In the genomic region with DNA sequence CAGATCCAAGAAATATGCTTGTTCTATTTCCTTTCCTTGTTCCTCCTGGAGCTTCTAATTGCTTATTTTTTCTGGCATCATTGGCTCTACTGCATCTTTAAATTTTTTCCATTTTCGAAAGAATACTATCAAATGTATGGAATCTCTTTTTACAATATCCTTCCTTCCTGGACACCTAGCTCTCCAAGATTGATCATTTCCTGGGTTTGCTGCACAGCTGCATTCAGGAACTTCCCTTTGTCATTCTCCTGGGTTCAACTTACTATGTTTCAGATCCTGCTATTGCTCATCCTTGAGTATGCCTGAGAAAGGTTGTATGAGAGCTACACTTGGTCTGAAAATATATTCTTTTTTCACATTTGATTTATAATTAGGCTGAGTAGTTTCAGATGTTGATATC, we compare ENCODE assay signal across 1 cellular context.
TF ChIP-seq lines count a peak whose summit lies in the region.

No MANE protein-coding gene starts in this region.

TF ChIP-seq in H1, 55 proteins besides CTCF, POLR2A, EP300 and RAD21:
- TF ChIP-seq, protein P1, sequence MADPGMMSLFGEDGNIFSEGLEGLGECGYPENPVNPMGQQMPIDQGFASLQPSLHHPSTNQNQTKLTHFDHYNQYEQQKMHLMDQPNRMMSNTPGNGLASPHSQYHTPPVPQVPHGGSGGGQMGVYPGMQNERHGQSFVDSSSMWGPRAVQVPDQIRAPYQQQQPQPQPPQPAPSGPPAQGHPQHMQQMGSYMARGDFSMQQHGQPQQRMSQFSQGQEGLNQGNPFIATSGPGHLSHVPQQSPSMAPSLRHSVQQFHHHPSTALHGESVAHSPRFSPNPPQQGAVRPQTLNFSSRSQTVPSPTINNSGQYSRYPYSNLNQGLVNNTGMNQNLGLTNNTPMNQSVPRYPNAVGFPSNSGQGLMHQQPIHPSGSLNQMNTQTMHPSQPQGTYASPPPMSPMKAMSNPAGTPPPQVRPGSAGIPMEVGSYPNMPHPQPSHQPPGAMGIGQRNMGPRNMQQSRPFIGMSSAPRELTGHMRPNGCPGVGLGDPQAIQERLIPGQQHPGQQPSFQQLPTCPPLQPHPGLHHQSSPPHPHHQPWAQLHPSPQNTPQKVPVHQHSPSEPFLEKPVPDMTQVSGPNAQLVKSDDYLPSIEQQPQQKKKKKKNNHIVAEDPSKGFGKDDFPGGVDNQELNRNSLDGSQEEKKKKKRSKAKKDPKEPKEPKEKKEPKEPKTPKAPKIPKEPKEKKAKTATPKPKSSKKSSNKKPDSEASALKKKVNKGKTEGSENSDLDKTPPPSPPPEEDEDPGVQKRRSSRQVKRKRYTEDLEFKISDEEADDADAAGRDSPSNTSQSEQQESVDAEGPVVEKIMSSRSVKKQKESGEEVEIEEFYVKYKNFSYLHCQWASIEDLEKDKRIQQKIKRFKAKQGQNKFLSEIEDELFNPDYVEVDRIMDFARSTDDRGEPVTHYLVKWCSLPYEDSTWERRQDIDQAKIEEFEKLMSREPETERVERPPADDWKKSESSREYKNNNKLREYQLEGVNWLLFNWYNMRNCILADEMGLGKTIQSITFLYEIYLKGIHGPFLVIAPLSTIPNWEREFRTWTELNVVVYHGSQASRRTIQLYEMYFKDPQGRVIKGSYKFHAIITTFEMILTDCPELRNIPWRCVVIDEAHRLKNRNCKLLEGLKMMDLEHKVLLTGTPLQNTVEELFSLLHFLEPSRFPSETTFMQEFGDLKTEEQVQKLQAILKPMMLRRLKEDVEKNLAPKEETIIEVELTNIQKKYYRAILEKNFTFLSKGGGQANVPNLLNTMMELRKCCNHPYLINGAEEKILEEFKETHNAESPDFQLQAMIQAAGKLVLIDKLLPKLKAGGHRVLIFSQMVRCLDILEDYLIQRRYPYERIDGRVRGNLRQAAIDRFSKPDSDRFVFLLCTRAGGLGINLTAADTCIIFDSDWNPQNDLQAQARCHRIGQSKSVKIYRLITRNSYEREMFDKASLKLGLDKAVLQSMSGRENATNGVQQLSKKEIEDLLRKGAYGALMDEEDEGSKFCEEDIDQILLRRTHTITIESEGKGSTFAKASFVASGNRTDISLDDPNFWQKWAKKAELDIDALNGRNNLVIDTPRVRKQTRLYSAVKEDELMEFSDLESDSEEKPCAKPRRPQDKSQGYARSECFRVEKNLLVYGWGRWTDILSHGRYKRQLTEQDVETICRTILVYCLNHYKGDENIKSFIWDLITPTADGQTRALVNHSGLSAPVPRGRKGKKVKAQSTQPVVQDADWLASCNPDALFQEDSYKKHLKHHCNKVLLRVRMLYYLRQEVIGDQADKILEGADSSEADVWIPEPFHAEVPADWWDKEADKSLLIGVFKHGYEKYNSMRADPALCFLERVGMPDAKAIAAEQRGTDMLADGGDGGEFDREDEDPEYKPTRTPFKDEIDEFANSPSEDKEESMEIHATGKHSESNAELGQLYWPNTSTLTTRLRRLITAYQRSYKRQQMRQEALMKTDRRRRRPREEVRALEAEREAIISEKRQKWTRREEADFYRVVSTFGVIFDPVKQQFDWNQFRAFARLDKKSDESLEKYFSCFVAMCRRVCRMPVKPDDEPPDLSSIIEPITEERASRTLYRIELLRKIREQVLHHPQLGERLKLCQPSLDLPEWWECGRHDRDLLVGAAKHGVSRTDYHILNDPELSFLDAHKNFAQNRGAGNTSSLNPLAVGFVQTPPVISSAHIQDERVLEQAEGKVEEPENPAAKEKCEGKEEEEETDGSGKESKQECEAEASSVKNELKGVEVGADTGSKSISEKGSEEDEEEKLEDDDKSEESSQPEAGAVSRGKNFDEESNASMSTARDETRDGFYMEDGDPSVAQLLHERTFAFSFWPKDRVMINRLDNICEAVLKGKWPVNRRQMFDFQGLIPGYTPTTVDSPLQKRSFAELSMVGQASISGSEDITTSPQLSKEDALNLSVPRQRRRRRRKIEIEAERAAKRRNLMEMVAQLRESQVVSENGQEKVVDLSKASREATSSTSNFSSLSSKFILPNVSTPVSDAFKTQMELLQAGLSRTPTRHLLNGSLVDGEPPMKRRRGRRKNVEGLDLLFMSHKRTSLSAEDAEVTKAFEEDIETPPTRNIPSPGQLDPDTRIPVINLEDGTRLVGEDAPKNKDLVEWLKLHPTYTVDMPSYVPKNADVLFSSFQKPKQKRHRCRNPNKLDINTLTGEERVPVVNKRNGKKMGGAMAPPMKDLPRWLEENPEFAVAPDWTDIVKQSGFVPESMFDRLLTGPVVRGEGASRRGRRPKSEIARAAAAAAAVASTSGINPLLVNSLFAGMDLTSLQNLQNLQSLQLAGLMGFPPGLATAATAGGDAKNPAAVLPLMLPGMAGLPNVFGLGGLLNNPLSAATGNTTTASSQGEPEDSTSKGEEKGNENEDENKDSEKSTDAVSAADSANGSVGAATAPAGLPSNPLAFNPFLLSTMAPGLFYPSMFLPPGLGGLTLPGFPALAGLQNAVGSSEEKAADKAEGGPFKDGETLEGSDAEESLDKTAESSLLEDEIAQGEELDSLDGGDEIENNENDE (IDR thresholded peaks at IDR 0.05; ENCODE audit: insufficient replicate concordance, low read length): no peak
- no peak for TF ChIP-seq RFX5 (IDR thresholded peaks at IDR 0.05; ENCODE audit: borderline replicate concordance, low read depth, low read length)
- TF ChIP-seq ZNF274 (IDR thresholded peaks at IDR 0.05; ENCODE audit: borderline replicate concordance, extremely low read depth, low read length): no peak
- no peak for TF ChIP-seq SUZ12 (IDR thresholded peaks at IDR 0.05; ENCODE audit: low read length)
- no peak for TF ChIP-seq FOSL1 (IDR thresholded peaks at IDR 0.05; ENCODE audit: insufficient read depth, low read depth, low read length)
- no peak for TF ChIP-seq SRF (IDR thresholded peaks at IDR 0.05; ENCODE audit: low read depth, low read length)
- no peak for TF ChIP-seq JUN (IDR thresholded peaks at IDR 0.05; ENCODE audit: low read depth, low read length)
- TF ChIP-seq POU5F1 (IDR thresholded peaks at IDR 0.05; ENCODE audit: low read depth, low read length): no peak
- TF ChIP-seq SP4 (IDR thresholded peaks at IDR 0.05; ENCODE audit: low read length): no peak
- TF ChIP-seq BCL11A (IDR thresholded peaks at IDR 0.05; ENCODE audit: low read depth in 2 of 2, low read length in 2 of 2): no peak
- no peak for TF ChIP-seq SIX5 (IDR thresholded peaks at IDR 0.05; ENCODE audit: low read depth, low read length)
- TF ChIP-seq ASH2L (IDR thresholded peaks at IDR 0.05; ENCODE audit: low read length): no peak
- TF ChIP-seq RBBP5 (IDR thresholded peaks at IDR 0.05; ENCODE audit: borderline replicate concordance, low read depth, low read length): no peak
- TF ChIP-seq NRF1 (IDR thresholded peaks at IDR 0.05; ENCODE audit: low read depth, low read length): no peak
- TF ChIP-seq, protein P2, sequence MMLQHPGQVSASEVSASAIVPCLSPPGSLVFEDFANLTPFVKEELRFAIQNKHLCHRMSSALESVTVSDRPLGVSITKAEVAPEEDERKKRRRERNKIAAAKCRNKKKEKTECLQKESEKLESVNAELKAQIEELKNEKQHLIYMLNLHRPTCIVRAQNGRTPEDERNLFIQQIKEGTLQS (IDR thresholded peaks at IDR 0.05; ENCODE audit: insufficient read depth, low read depth, low read length): no peak
